2 cellular contexts compared by ENCODE assay signal in genomic region chr9:72843525-72844439, GRCh38.
TF ChIP-seq lines count a peak whose summit lies in the region.

No MANE protein-coding gene starts in this region.

TF ChIP-seq in K562, 482 proteins besides CTCF, POLR2A, EP300 and RAD21:
- TF ChIP-seq NR2C2 (CRISPR knock-in tag; IDR thresholded peaks at IDR 0.05) (no peak), NR2C2 (tag; IDR thresholded peaks at IDR 0.05) (no peak), ZBTB11 (CRISPR knock-in tag; IDR thresholded peaks at IDR 0.05) (no peak), NR2F6 (CRISPR knock-in tag; IDR thresholded peaks at IDR 0.05) (no peak), ZBTB1 (CRISPR knock-in tag; IDR thresholded peaks at IDR 0.05; ENCODE audit: borderline replicate concordance, low read depth) (no peak)

TF ChIP-seq in HepG2, 621 proteins besides CTCF, POLR2A, EP300 and RAD21:
- TF ChIP-seq GATAD2A (CRISPR knock-in tag; IDR thresholded peaks at IDR 0.05) (0 out of 2 replicates have a peak, but pooled peaks have one; percentile 20), IRF2 (CRISPR knock-in tag; IDR thresholded peaks at IDR 0.05) (0 out of 2 replicates have a peak, but pooled peaks have one; percentile 45), TEAD3 (CRISPR knock-in tag; optimal IDR thresholded peaks at IDR 0.05; ENCODE audit: borderline replicate concordance) (peak; percentile 18), MEIS1 (CRISPR knock-in tag; IDR thresholded peaks at IDR 0.05; ENCODE audit: borderline replicate concordance) (no peak), ZNF451 (CRISPR knock-in tag; IDR thresholded peaks at IDR 0.05) (0 out of 2 replicates have a peak, but pooled peaks have one; percentile 45), SNRNP70 (IDR thresholded peaks at IDR 0.05; ENCODE audit: low read depth, low read length) (no peak), AHR (CRISPR knock-in tag; IDR thresholded peaks at IDR 0.05) (no peak), NONO (IDR thresholded peaks at IDR 0.05) (no peak), NONO (CRISPR knock-in tag; conservative IDR thresholded peaks at IDR 0.05) (peak; percentile 38; the same call in 1 of the 2 replicates), IKZF4 (CRISPR knock-in tag; IDR thresholded peaks at IDR 0.05; ENCODE audit: borderline replicate concordance, low read depth, not compliant biosample characterization) (peak; percentile 28), ZNF780A (CRISPR knock-in tag; IDR thresholded peaks at IDR 0.05) (0 out of 2 replicates have a peak, but pooled peaks have one; percentile 47), ELF1 (CRISPR knock-in tag; IDR thresholded peaks at IDR 0.05) (0 out of 2 replicates have a peak, but pooled peaks have one; percentile 17), STAG1 (CRISPR knock-in tag; IDR thresholded peaks at IDR 0.05) (peak; percentile 82), ZNF670 (CRISPR knock-in tag; IDR thresholded peaks at IDR 0.05; ENCODE audit: borderline replicate concordance) (no peak), ZKSCAN5 (CRISPR knock-in tag; IDR thresholded peaks at IDR 0.05) (0 out of 2 replicates have a peak, but pooled peaks have one; percentile 44), SP4 (CRISPR knock-in tag; IDR thresholded peaks at IDR 0.05) (0 out of 2 replicates have a peak, but pooled peaks have one; percentile 34), RAD51 (IDR thresholded peaks at IDR 0.05; ENCODE audit: borderline replicate concordance) (no peak), ZNF292 (CRISPR knock-in tag; IDR thresholded peaks at IDR 0.05; ENCODE audit: borderline replicate concordance, low read depth) (peak; percentile 63; the same call in 1 of the 2 replicates), AGO2 (optimal IDR thresholded peaks at IDR 0.05; ENCODE audit: low read depth, low read length) (no peak), TBX2 (CRISPR knock-in tag; IDR thresholded peaks at IDR 0.05; ENCODE audit: borderline replicate concordance) (peak; percentile 37; the same call in 1 of the 2 replicates), MBNL3 (CRISPR knock-in tag; conservative IDR thresholded peaks at IDR 0.05) (no peak), SMC3 (IDR thresholded peaks at IDR 0.05; ENCODE audit: low read length) (peak; percentile 76), ZNF207 (IDR thresholded peaks at IDR 0.05; ENCODE audit: borderline replicate concordance) (no peak), TARDBP (CRISPR knock-in tag; IDR thresholded peaks at IDR 0.05) (0 out of 2 replicates have a peak, but pooled peaks have one; percentile 29), ZFY (CRISPR knock-in tag; IDR thresholded peaks at IDR 0.05) (no peak), ZMYM4 (CRISPR knock-in tag; IDR thresholded peaks at IDR 0.05) (0 out of 2 replicates have a peak, but pooled peaks have one; percentile 23), ZNF251 (CRISPR knock-in tag; IDR thresholded peaks at IDR 0.05) (no peak), SOX6 (IDR thresholded peaks at IDR 0.05) (no peak), SOX6 (CRISPR knock-in tag; IDR thresholded peaks at IDR 0.05) (peak; percentile 51), RFX1 (IDR thresholded peaks at IDR 0.05) (no peak), POGZ (CRISPR knock-in tag; IDR thresholded peaks at IDR 0.05) (0 out of 2 replicates have a peak, but pooled peaks have one; percentile 37)
- TF ChIP-seq, protein P1, sequence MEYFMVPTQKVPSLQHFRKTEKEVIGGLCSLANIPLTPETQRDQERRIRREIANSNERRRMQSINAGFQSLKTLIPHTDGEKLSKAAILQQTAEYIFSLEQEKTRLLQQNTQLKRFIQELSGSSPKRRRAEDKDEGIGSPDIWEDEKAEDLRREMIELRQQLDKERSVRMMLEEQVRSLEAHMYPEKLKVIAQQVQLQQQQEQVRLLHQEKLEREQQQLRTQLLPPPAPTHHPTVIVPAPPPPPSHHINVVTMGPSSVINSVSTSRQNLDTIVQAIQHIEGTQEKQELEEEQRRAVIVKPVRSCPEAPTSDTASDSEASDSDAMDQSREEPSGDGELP (IDR thresholded peaks at IDR 0.05; ENCODE audit: borderline replicate concordance, low read depth), result 0 out of 2 replicates have a peak, but pooled peaks have one; percentile 19
- TF ChIP-seq, protein P2, sequence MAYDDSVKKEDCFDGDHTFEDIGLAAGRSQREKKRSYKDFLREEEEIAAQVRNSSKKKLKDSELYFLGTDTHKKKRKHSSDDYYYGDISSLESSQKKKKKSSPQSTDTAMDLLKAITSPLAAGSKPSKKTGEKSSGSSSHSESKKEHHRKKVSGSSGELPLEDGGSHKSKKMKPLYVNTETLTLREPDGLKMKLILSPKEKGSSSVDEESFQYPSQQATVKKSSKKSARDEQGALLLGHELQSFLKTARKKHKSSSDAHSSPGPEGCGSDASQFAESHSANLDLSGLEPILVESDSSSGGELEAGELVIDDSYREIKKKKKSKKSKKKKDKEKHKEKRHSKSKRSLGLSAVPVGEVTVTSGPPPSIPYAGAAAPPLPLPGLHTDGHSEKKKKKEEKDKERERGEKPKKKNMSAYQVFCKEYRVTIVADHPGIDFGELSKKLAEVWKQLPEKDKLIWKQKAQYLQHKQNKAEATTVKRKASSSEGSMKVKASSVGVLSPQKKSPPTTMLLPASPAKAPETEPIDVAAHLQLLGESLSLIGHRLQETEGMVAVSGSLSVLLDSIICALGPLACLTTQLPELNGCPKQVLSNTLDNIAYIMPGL (CRISPR knock-in tag; IDR thresholded peaks at IDR 0.05; ENCODE audit: borderline replicate concordance in 1 of 2, low read depth in 1 of 2), result peak; percentile 39 to 75; a peak in 2 of 4 replicates
